ENCODE assay signal across 9 cellular contexts in the genomic region with DNA sequence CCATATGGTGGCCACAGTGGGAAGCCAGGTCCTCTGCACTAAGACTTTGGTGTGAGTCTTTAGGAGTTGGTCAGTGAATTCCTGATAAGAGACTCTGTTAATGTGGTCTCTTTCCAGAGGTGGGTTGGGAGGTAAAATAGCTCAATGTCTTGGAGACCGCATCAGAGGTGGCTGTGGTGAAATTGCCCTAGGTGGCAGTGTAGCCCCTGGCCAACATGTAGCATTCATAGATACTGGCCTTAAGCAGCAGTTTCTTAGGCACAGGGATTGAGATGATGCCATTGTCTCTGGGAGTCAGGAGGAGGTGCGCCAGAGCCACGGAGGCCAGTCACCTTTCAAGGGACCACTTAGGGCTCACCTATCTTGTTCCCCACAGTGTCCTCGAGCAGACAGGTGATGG.
DNase-seq lines count a peak whose midpoint lies in the region; ATAC-seq, FAIRE-seq and TF ChIP-seq lines count a peak whose summit lies in the region.
"Had no signal": no experiment of that assay in that cellular context is flagged by ENCODE, and none has a peak within 500 bp of the region (broad histone marks: within the 10 kb centered on the region; RNA-seq: fewer than 3 reads in every experiment).

No MANE protein-coding gene starts in this region.

- FAIRE-seq in D721Med (lab: Jason Lieb, UNC): no peak

- no peaks in the 10 kb centered on the region for H3K9me3 ChIP-seq in WERI-Rb-1 (ENCODE audit: severe bottlenecking)
- H3K9me3 ChIP-seq: body of pancreas had no signal

- no peak overlapping the region for H3K4me3 ChIP-seq in HFF-Myc (replicated peaks; ENCODE audit: low read depth, low read length)
- H3K4me3 ChIP-seq in WERI-Rb-1 (ENCODE audit: low read depth, low read length): no peak overlapping the region
- H3K4me3 ChIP-seq: body of pancreas had no signal

- no peak overlapping the region for H3K27ac ChIP-seq in WERI-Rb-1
- H3K27ac ChIP-seq: body of pancreas had no signal

- TF ChIP-seq POLR2A in erythroblast (IDR thresholded peaks at IDR 0.05; ENCODE audit: low read length): no peak

- DNase-seq in D721Med (ENCODE audit: insufficient read length, low spot score) (no peak), HFF-Myc (ENCODE audit: extremely low read depth, low read depth) (no peak), WERI-Rb-1 (no peak), medulla oblongata (ENCODE audit: extremely low spot score) (peak; percentile 43), T-helper 9 cell (no peak), erythroblast (lab: John Stamatoyannopoulos, UW) (no peak)
- DNase-seq: body of pancreas had no signal

- ATAC-seq in HG03135 (IDR thresholded peaks at IDR 0.05; ENCODE audit: unreplicated experiment) (no peak), HG03196 (IDR thresholded peaks at IDR 0.05; ENCODE audit: unreplicated experiment) (no peak)
- ATAC-seq: body of pancreas had no signal

- H3K27me3 ChIP-seq in WERI-Rb-1 (ENCODE audit: insufficient read depth, low read depth, severe bottlenecking): peaks cover 44% of the 10 kb centered on the region
- H3K27me3 ChIP-seq: body of pancreas had no signal

- TF ChIP-seq CTCF in D721Med (IDR thresholded peaks at IDR 0.05; ENCODE audit: insufficient read depth, missing control alignments) (peak; percentile 16), HFF-Myc (IDR thresholded peaks at IDR 0.05; ENCODE audit: low read depth, low read length, missing control alignments) (peak; percentile 17), WERI-Rb-1 (IDR thresholded peaks at IDR 0.05; ENCODE audit: low read depth, low read length) (peak; percentile 16; the same call in 1 of the 2 replicates)

- H3K36me3 ChIP-seq in WERI-Rb-1: no peaks in the 10 kb centered on the region
